Comparison of ENCODE assay signal across 17 cellular contexts in genomic region chr7:135978624-135979023, GRCh38.
"Had no signal": no experiment of that assay in that cellular context is flagged by ENCODE, and none has a peak within 500 bp of the region (broad histone marks: within the 10 kb centered on the region; RNA-seq: fewer than 3 reads in every experiment).

No MANE protein-coding gene starts in this region.

- H3K9me3 Mint-ChIP-seq: T-cell had no signal

- H3K27me3 Mint-ChIP-seq: naive B cell, T-cell had no signal

- DNase-seq: activated CD4-positive, alpha-beta T cell treated with anti-CD3 and anti-CD28 coated beads, Interleukin-2, amount 50 U/mL, for 48 hours; activated CD4-positive, CD25-positive, alpha-beta regulatory T cell treated with anti-CD3 and anti-CD28 coated beads, Interleukin-2, amount 50 U/mL, for 72 hours; activated naive CD4-positive, alpha-beta T cell treated with anti-CD3 and anti-CD28 coated beads, Interleukin-2, amount 50 U/mL, for 16 hours; activated T-cell treated with anti-CD3 and anti-CD28 coated beads, Interleukin-2, amount 50 U/mL, for 1 hour; adrenal gland; dorsolateral prefrontal cortex; erythroblast; islet precursor cell; naive B cell; sigmoid colon; spleen; stomach; T-cell; T1000 had no signal

- ATAC-seq: left lobe of liver, T-cell had no signal

- H3K9me3 ChIP-seq: adrenal gland, sigmoid colon, spleen, stomach, thoracic aorta had no signal

- H3K27ac ChIP-seq: cardiac muscle cell had no signal

- H3K27me3 ChIP-seq: adrenal gland, cardiac muscle cell, dorsolateral prefrontal cortex, sigmoid colon, spleen, stomach had no signal

- H3K36me3 ChIP-seq: adrenal gland, cardiac muscle cell, sigmoid colon, thoracic aorta had no signal
